Comparison of ENCODE assay signal across 29 cellular contexts in the genomic region with DNA sequence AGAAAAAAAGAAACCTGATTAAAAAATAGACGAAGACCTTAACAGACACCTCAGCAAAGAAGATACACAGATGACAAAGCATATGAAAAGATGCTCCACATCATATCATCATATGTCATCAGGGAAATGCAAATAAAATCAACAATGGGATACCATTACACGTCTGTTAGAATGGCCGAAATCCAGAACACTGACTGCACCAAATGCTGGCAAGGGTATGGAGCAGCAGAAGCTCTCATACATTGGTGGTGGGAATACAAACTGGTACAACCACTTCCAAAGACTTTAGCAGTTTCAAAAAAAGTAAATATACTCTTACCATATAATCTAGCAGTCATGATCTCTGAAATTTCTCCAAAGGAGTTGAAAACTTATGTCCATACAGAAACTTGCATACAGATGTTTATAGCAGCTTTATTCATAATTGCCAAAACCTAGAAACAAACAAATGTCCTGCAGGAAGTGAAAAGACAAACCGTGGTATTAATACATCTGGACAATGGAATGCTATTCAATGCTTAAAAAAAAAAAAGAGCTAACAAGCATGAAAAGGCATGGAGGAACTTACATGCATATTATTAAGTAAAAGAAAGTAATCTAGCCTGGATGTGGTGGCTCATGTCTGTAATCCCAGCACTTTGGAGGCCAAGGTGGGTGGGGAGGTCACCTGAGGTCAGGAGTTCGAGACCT.
"Had no signal": no experiment of that assay in that cellular context is flagged by ENCODE, and none has a peak within 500 bp of the region (broad histone marks: within the 10 kb centered on the region; RNA-seq: fewer than 3 reads in every experiment).

No MANE protein-coding gene starts in this region.

- H3K36me3 ChIP-seq: left lung, lower lobe of right lung, pancreas, prostate gland, stomach, thyroid gland, transverse colon, upper lobe of left lung, vagina had no signal

- H3K36me3 Mint-ChIP-seq: naive thymus-derived CD8-positive, alpha-beta T cell; stimulated activated naive B cell treated with anti-CD40 and anti-IgM and Interleukin-4, amounts not matched to agents 10 μg/mL and 1 μg/mL and 100 μg/mL, for 72 hours had no signal

- H3K27me3 ChIP-seq: left lung, pancreas, stomach, testis, thyroid gland, transverse colon, upper lobe of left lung, vagina had no signal

- H3K4me1 Mint-ChIP-seq: naive thymus-derived CD8-positive, alpha-beta T cell; stimulated activated naive B cell treated with anti-CD40 and anti-IgM and Interleukin-4, amounts not matched to agents 10 μg/mL and 1 μg/mL and 100 μg/mL, for 72 hours had no signal

- H3K4me3 ChIP-seq: left lung, lower lobe of right lung, pancreas, prostate gland, skin epidermis, stomach, testis, thyroid gland, transverse colon, upper lobe of left lung, vagina had no signal

- H3K9me3 Mint-ChIP-seq: naive thymus-derived CD8-positive, alpha-beta T cell; nephron; neural crest cell; stimulated activated naive B cell treated with anti-CD40 and anti-IgM and Interleukin-4, amounts not matched to agents 10 μg/mL and 1 μg/mL and 100 μg/mL, for 72 hours had no signal

- H3K27ac Mint-ChIP-seq: naive thymus-derived CD8-positive, alpha-beta T cell; nephron; stimulated activated naive B cell treated with anti-CD40 and anti-IgM and Interleukin-4, amounts not matched to agents 10 μg/mL and 1 μg/mL and 100 μg/mL, for 72 hours had no signal

- ATAC-seq: left cardiac atrium; left lung; lower lobe of right lung; naive thymus-derived CD8-positive, alpha-beta T cell; pancreas; right cardiac atrium; sciatic nerve; stimulated activated naive B cell treated with anti-CD40 and anti-IgM and Interleukin-4, amounts not matched to agents 10 μg/mL and 1 μg/mL and 100 μg/mL, for 72 hours; stimulated activated naive CD8-positive, alpha-beta T cell treated with anti-CD3 and anti-CD28 coated beads, Interleukin-15, Interleukin-2, amounts not matched to agents 100 U/mL and 50 U/mL, for 24 hours had no signal

- H3K4me3 Mint-ChIP-seq: naive thymus-derived CD8-positive, alpha-beta T cell; nephron; neural crest cell; stimulated activated naive B cell treated with anti-CD40 and anti-IgM and Interleukin-4, amounts not matched to agents 10 μg/mL and 1 μg/mL and 100 μg/mL, for 72 hours had no signal

- DNase-seq: kidney glomerular epithelial cell; left cardiac atrium; left lung; lower lobe of right lung; mammary epithelial cell; mesenchymal stem cell; naive thymus-derived CD8-positive, alpha-beta T cell; nucleus accumbens; pancreas; posterior cingulate gyrus; retina; right cardiac atrium; stimulated activated CD4-positive, alpha-beta T cell treated with anti-CD3 and anti-CD28 coated beads, Interleukin-12 subunit alpha, Interleukin-12 subunit beta, amount 100 ng/mL, for 4 hours; stimulated activated CD4-positive, alpha-beta T cell treated with anti-CD3 and anti-CD28 coated beads, Interleukin-15, amount 100 ng/mL, for 24 hours; stimulated activated CD4-positive, alpha-beta T cell treated with anti-CD3 and anti-CD28 coated beads, Interleukin-2, amount 100 ng/mL, for 24 hours; stimulated activated CD4-positive, alpha-beta T cell treated with anti-CD3 and anti-CD28 coated beads, Interleukin-4, amount 100 ng/mL, for 1 hour; stimulated activated naive B cell treated with anti-CD40 and anti-IgM and Interleukin-4, amounts not matched to agents 10 μg/mL and 1 μg/mL and 100 μg/mL, for 72 hours; stimulated activated naive CD8-positive, alpha-beta T cell treated with anti-CD3 and anti-CD28 coated beads, Interleukin-15, Interleukin-2, amounts not matched to agents 100 U/mL and 50 U/mL, for 24 hours; testis; thyroid gland; transverse colon; upper lobe of left lung had no signal

- H3K9me3 ChIP-seq: left lung, lower lobe of right lung, pancreas, prostate gland, stomach, testis, thyroid gland, transverse colon, upper lobe of left lung, vagina had no signal
